ENCODE assay signal across 17 cellular contexts in the genomic region with DNA sequence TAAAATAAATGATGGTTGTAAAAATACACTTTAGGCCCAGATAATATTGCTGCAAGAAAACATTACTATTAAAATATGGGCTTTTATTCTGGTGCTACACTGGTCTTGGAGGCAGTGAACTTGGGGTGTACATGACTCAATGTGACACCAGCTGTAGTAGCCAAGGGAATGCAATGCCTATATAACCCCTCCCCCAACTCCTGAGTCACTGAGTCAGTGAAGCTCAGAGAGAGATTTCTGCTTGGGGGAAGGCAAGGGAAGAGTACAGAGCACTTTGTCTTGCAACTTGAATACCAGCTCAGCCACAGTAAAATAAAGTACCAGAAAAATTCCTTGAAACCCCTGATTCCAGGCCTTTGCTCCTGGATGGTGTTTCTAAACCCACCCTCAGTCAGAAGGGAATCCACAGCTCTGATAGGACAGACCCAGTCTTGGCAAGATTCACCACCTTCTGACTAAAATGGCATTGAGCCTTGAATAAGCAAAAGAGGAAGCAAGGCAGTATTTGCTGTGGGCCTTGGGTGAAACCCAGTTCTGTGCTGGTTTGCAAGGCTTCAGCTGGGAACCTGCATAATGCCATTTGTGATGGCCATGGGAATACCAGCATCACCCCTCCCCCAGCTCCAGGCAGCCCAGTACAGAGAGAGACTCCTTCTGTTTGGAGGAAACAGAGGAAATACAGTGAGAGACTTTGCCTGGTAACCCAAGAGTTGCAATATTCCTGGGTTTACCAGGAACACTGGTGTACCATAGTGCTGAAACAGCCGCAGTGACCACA.
DNase-seq lines count a peak whose midpoint lies in the region; ATAC-seq and TF ChIP-seq lines count a peak whose summit lies in the region.
"Had no signal": no experiment of that assay in that cellular context is flagged by ENCODE, and none has a peak within 500 bp of the region (broad histone marks: within the 10 kb centered on the region; RNA-seq: fewer than 3 reads in every experiment).

No MANE protein-coding gene starts in this region.

- CTCF ChIA-PET in AG04449 (lab: Yijun Ruan, JAX) = interaction anchor here (0.8 kb wide), 1 partner anchor 292 kb away, joined by 3 read pairs; no protein-coding TSS in a partner anchor

- DNase-seq in AG04449 (ENCODE audit: low read depth, low spot score) (peak; percentile 7), HS-5 (ENCODE audit: low read depth) (peak; percentile 6), astrocyte of the spinal cord (ENCODE audit: low read depth, low spot score) (peak; percentile 69), iris pigment epithelial cell (ENCODE audit: low read depth) (peak; percentile 58), NCI-H1436 (lab: John Stamatoyannopoulos, UW) (no peak)
- no peak for DNase-seq in stimulated activated CD4-positive, alpha-beta T cell treated with anti-CD3 and anti-CD28 coated beads, Interleukin-4, amount 100 ng/mL, for 4 hours
- DNase-seq: activated CD4-positive, alpha-beta T cell treated with anti-CD3 and anti-CD28 coated beads, Interleukin-2, amount 50 U/mL, for 48 hours; activated naive CD8-positive, alpha-beta T cell treated with anti-CD3 and anti-CD28 coated beads, Interleukin-2, amount 50 U/mL, for 24 hours; activated T-cell treated with anti-CD3 and anti-CD28 coated beads, Interleukin-2, amount 50 U/mL, for 72 hours; COR-L47; erythroblast; psoas muscle; SIG-M5 had no signal

- POLR2A ChIA-PET in AG04449 (lab: Yijun Ruan, JAX) = no interaction called here

- H3K4me3 ChIP-seq in AG04449 (ENCODE audit: low read depth, low read length) = no peak overlapping the region
- H3K4me3 ChIP-seq in astrocyte of the spinal cord (ENCODE audit: low read depth, low read length) = no peak overlapping the region
- H3K4me3 ChIP-seq: A549, psoas muscle had no signal

- ATAC-seq in HG03095 (IDR thresholded peaks at IDR 0.05; ENCODE audit: unreplicated experiment) (no peak), GM21619 (IDR thresholded peaks at IDR 0.05; ENCODE audit: unreplicated experiment) (no peak)
- ATAC-seq: A549; activated naive CD8-positive, alpha-beta T cell treated with anti-CD3 and anti-CD28 coated beads, Interleukin-2, amount 50 U/mL, for 24 hours; activated T-cell treated with anti-CD3 and anti-CD28 coated beads, Interleukin-2, amount 50 U/mL, for 72 hours; left lobe of liver; psoas muscle had no signal

- in situ Hi-C loops in astrocyte of the spinal cord (cut with HindIII; ENCODE audit: low sequenced_read_pairs) = no loop called here

- no peak for TF ChIP-seq CTCF in AG04449 (IDR thresholded peaks at IDR 0.05; ENCODE audit: insufficient read depth, low read length, missing control alignments)
- TF ChIP-seq CTCF in astrocyte of the spinal cord (IDR thresholded peaks at IDR 0.05; ENCODE audit: low read depth, low read length) = no peak

Comparison
In these comparisons a context has a peak if more than half of its experiments do, and no peak if none do; other contexts are left out.
1. DNase-seq: peak in AG04449 (single experiment), HS-5 (single experiment), astrocyte of the spinal cord (single experiment) and iris pigment epithelial cell (single experiment); none in NCI-H1436 (single experiment) and stimulated activated CD4-positive, alpha-beta T cell treated with anti-CD3 and anti-CD28 coated beads, Interleukin-4, amount 100 ng/mL, for 4 hours (0 of 2).